In the genomic region with DNA sequence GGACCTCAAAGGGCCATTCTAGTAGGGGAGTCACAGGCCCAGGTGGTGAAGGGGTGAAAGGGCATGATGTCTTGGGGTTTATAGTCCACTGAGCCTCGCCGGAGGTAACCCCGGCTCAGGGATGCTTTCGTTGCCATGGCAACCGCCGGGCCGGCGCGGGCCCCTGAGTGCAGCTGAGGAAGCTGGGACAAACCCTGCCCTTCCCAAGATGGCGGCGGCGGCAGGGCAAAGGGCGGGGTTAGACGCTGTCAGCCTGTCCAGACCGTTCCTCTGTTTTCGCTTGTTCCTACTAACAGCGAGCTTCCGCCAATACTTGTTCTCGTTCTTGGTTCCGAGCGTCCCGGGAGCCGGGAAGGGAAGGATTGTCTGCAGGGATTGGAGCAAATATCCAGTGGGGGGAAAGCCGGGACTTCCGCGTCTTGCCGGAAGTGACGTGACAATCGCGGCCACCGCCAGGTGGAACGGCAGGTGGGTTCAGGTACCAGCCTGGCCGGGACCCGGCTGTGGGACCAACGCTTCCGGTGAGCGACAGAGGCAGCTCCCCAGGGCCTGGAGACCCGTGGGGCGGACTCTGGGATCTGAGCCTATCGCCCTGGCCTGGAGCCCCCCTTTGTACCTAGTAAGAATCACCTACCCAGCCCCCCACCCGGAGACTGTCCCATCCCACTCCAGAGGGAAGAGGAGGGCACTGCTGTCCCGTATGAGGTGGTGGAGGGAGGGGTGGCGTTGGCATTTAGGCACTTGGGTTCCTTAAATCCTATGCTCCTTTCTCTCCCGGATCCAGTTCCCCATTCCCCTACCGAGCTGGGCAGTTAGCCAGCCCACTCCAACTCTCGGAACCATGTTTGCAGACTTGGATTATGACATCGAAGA, we compare ENCODE assay signal across 8 cellular contexts. TPM values are rescaled to one million over a fixed set of nuclear protein-coding genes. Genes with fewer than 3 reads are reported as not detected.
DNase-seq lines count a peak whose midpoint lies in the region; ATAC-seq and TF ChIP-seq lines count a peak whose summit lies in the region.

A gene (plus strand): TSS at position 436 of the 873 bp plus-strand sequence. CDS start 406 bp downstream, at position 842.

- H3K9me3 ChIP-seq in adipocyte (ENCODE audit: control insufficient read depth, low read length), result no peaks in the 10 kb centered on the region
- no peaks in the 10 kb centered on the region for H3K9me3 ChIP-seq in testis

- H3K4me1 ChIP-seq in adipocyte (ENCODE audit: control insufficient read depth, insufficient read depth, low read length), result peaks cover 5% of the 10 kb centered on the region
- peaks cover 14% of the 10 kb centered on the region for H3K4me1 ChIP-seq in testis

- H3K4me3 Mint-ChIP-seq in T-cell (peak within 1 kb of the TSS; percentile 93 to 96 (median 96)), osteocyte (ENCODE audit: unreplicated experiment) (peak within 1 kb of the TSS; percentile 79)

- H3K4me3 ChIP-seq in adipocyte (ENCODE audit: low read length) (peak within 1 kb of the TSS; percentile 88), testis (peak within 1 kb of the TSS; percentile 62 to 76)

- TF ChIP-seq POLR2A in testis (IDR thresholded peaks at IDR 0.05), result no peak

- no peak for TF ChIP-seq CTCF in osteocyte (IDR thresholded peaks at IDR 0.05)
- TF ChIP-seq CTCF in testis (IDR thresholded peaks at IDR 0.05), result peak in 1 of 3 experiments; percentile 16

- peaks cover 19 to 21% (median 20%) of the 10 kb centered on the region in 3 donors for H3K4me1 Mint-ChIP-seq in T-cell
- H3K4me1 Mint-ChIP-seq in osteocyte (ENCODE audit: unreplicated experiment), result peaks cover 17% of the 10 kb centered on the region

- DNase-seq in SKM-1 treated with dmso at 0.1 percent for 144 hours (lab: John Stamatoyannopoulos, UW; ENCODE audit: unreplicated experiment) (peak; percentile 39), SKM-1 (lab: John Stamatoyannopoulos, UW; ENCODE audit: unreplicated experiment) (no peak), NCI-H1048 (lab: John Stamatoyannopoulos, UW) (peak; percentile 75), T-cell (peak; percentile 43 to 85 (median 74)), adipocyte (ENCODE audit: low read depth) (peak; percentile 95), Right ventricle myocardium superior (peak; percentile 91), osteocyte (ENCODE audit: extremely low spot score, unreplicated experiment) (peak; percentile 96), testis (peak; percentile 95)

- H3K9ac ChIP-seq in adipocyte (ENCODE audit: low read length), result peak within 1 kb of the TSS; percentile 73

- peak within 1 kb of the TSS; percentile 91 for H3K27ac ChIP-seq in testis

- no peaks in the 10 kb centered on the region for H3K9me3 Mint-ChIP-seq in T-cell
- H3K9me3 Mint-ChIP-seq in osteocyte (ENCODE audit: unreplicated experiment), result no peaks in the 10 kb centered on the region

- no peaks in the 10 kb centered on the region for H3K27me3 Mint-ChIP-seq in T-cell
- no peaks in the 10 kb centered on the region for H3K27me3 Mint-ChIP-seq in osteocyte (ENCODE audit: unreplicated experiment)

- H3K36me3 Mint-ChIP-seq in T-cell (peaks cover 14% of the 10 kb centered on the region), osteocyte (ENCODE audit: unreplicated experiment) (peaks cover 2% of the 10 kb centered on the region)

- 1 to 2% methylated on average over 28 to 47 of the region's 47 CpGs for WGBS in testis, 2 donors

- intact Hi-C loops in Right ventricle myocardium superior (cut with DNase I) (loop anchor here (5.0 to 10.0 kb wide), 2 partner anchors 298 to 515 kb away; a partner anchor contains a TSS), testis (cut with DNase I; ENCODE audit: low total_unique reads) (loop anchor here (10.0 kb wide), 1 partner anchor 518 kb away; a partner anchor contains a TSS)

- peak; percentile 80 to 84 (median 82) for ATAC-seq in T-cell (replicated peaks in 1 of 4)
- ATAC-seq in Right ventricle myocardium superior (ENCODE audit: poor library complexity), result peak; percentile 89

- H3K27ac Mint-ChIP-seq in T-cell (peak within 1 kb of the TSS; percentile 97 to 98), osteocyte (ENCODE audit: unreplicated experiment) (peak within 1 kb of the TSS; percentile 93)

- H3K27me3 ChIP-seq in adipocyte (replicated peaks; ENCODE audit: control insufficient read depth, insufficient read depth, low read length) (no peaks in the 10 kb centered on the region), testis (no peaks in the 10 kb centered on the region)

- CTCF ChIA-PET in T-cell (lab: Charles Lee), result interaction anchor here (0.5 to 1.2 kb wide), 2 partner anchors 13 to 152 kb away, joined by 3 to 4 read pairs; no protein-coding TSS in a partner anchor

- no peaks in the 10 kb centered on the region for H3K36me3 ChIP-seq in adipocyte (ENCODE audit: control insufficient read depth, insufficient read depth, low read length, severe bottlenecking)
- no peaks in the 10 kb centered on the region for H3K36me3 ChIP-seq in testis (ENCODE audit: low read depth, missing control alignments)

- POLR2A ChIA-PET in T-cell (lab: Charles Lee), result no interaction called here

RNA-seq across cellular contexts. Expression of the gene that starts here (rescaled TPM):
- total RNA-seq in T-cell (10 to 100 TPM; 26.4 to 32.0 (median 27.7) TPM), Right ventricle myocardium superior (20.4 TPM), osteocyte (26.2 and 27.9 TPM in 2 replicates), testis (10 to 100 TPM; 78.7 to 89.7 TPM)
- polyA plus RNA-seq in testis (ENCODE audit: insufficient read depth, low read depth, low replicate concordance), result 61.5 TPM
